In the genomic region with DNA sequence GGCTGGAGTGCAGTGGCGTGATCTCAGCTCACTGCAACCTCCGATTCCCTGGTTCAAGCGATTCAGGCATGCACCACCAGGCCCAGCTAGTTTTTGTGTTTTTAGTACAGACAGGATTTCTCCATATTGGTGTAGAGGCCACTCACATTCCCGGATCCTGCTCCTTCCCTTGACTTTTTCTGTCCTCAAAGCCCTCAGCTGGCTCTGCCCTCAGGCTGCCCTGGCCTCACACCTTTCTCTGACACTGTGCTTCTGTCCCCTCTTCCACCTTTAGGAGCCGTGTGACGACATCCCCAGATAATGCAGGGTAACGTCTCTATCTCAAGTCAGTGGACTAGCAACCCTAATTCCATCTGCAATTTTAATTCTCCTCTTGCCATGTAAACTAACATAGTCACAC, we compare ENCODE assay signal across 25 cellular contexts. TPM values are rescaled to one million over a fixed set of nuclear protein-coding genes. Genes with fewer than 3 reads are reported as not detected.
DNase-seq lines count a peak whose midpoint lies in the region; ATAC-seq, FAIRE-seq and TF ChIP-seq lines count a peak whose summit lies in the region.
"Had no signal": no experiment of that assay in that cellular context is flagged by ENCODE, and none has a peak within 500 bp of the region (broad histone marks: within the 10 kb centered on the region; RNA-seq: fewer than 3 reads in every experiment).

No MANE protein-coding gene starts in this region.

- no peak overlapping the region for H3K4me2 ChIP-seq in neural progenitor cell
- H3K4me2 ChIP-seq: A549; BLaER1 treated with 17β-estradiol and CSF1 and Interleukin-3, amounts not matched to agents 10 nM and 100 nM had no signal

- no peaks in the 10 kb centered on the region for H3F3A ChIP-seq in neural progenitor cell (ENCODE audit: low read depth)

- peaks cover 9% of the 10 kb centered on the region for H3K4me1 Mint-ChIP-seq in endodermal cell
- H3K4me1 Mint-ChIP-seq in neural progenitor cell = no peaks in the 10 kb centered on the region
- H3K4me1 Mint-ChIP-seq: CD8-positive, alpha-beta memory T cell had no signal

- no peaks in the 10 kb centered on the region for H4K20me1 ChIP-seq in neural progenitor cell (ENCODE audit: low read depth)
- H4K20me1 ChIP-seq: BLaER1 treated with 17β-estradiol and CSF1 and Interleukin-3, amounts not matched to agents 10 nM and 100 nM had no signal

- peaks cover 5% of the 10 kb centered on the region for H3K36me3 Mint-ChIP-seq in endodermal cell (ENCODE audit: low read depth)
- H3K36me3 Mint-ChIP-seq in neural progenitor cell = no peaks in the 10 kb centered on the region

- intact Hi-C loops in sigmoid colon (cut with DNase I) = no loop called here
- intact Hi-C loops in mucosa of descending colon (cut with DNase I, micrococcal nuclease) = no loop called here

- no peak for ATAC-seq in mucosa of descending colon

- H3K9me3 Mint-ChIP-seq in endodermal cell = no peaks in the 10 kb centered on the region
- H3K9me3 Mint-ChIP-seq in neural progenitor cell = no peaks in the 10 kb centered on the region
- H3K9me3 Mint-ChIP-seq: CD4-positive, alpha-beta T cell; CD8-positive, alpha-beta memory T cell had no signal

- no peak overlapping the region for H3K4me3 ChIP-seq in endodermal cell (ENCODE audit: low read length)
- H3K4me3 ChIP-seq in neural progenitor cell = no peak overlapping the region
- H3K4me3 ChIP-seq in sigmoid colon = no peak overlapping the region
- H3K4me3 ChIP-seq in small intestine (ENCODE audit: low read depth in 1 of 2, low read length in 2 of 2) = no peak overlapping the region
- no peak overlapping the region for H3K4me3 ChIP-seq in mucosa of descending colon
- H3K4me3 ChIP-seq: A549; BLaER1 treated with 17β-estradiol and CSF1 and Interleukin-3, amounts not matched to agents 10 nM and 100 nM; GM23248 had no signal

- no peak overlapping the region for H3K9ac ChIP-seq in endodermal cell (ENCODE audit: extremely low read depth, low read length, poor library complexity, severe bottlenecking)
- no peak overlapping the region for H3K9ac ChIP-seq in neural progenitor cell
- H3K9ac ChIP-seq: BLaER1 treated with 17β-estradiol and CSF1 and Interleukin-3, amounts not matched to agents 10 nM and 100 nM; GM23248 had no signal

- H3K27ac ChIP-seq in endodermal cell (ENCODE audit: low read depth, low read length) (no peak overlapping the region), neural progenitor cell (no peak overlapping the region), sigmoid colon (no peak overlapping the region), small intestine (ENCODE audit: low read depth in 1 of 2, low read length in 1 of 2) (no peak overlapping the region)
- H3K27ac ChIP-seq: A549; BLaER1 treated with 17β-estradiol and CSF1 and Interleukin-3, amounts not matched to agents 10 nM and 100 nM; GM23248 had no signal

- no peak for TF ChIP-seq POLR2A in sigmoid colon (IDR thresholded peaks at IDR 0.05)

- H3K4me1 ChIP-seq in endodermal cell (ENCODE audit: control insufficient read depth, insufficient read depth, low read length) (no peaks in the 10 kb centered on the region), neural progenitor cell (no peaks in the 10 kb centered on the region), sigmoid colon (no peaks in the 10 kb centered on the region), small intestine (ENCODE audit: control insufficient read depth in 2 of 2, insufficient read depth in 1 of 2, low read depth in 1 of 2, low read length in 1 of 2) (no peaks in the 10 kb centered on the region), mucosa of descending colon (ENCODE audit: low read depth) (no peaks in the 10 kb centered on the region)
- H3K4me1 ChIP-seq: A549, BE2C had no signal

- H2AFZ ChIP-seq in neural progenitor cell (replicated peaks) = no peak overlapping the region
- H2AFZ ChIP-seq: GM23248 had no signal

- no peak for TF ChIP-seq EP300 in sigmoid colon (IDR thresholded peaks at IDR 0.05)

- no peaks in the 10 kb centered on the region for H3K79me2 ChIP-seq in neural progenitor cell (ENCODE audit: low read depth)

- FAIRE-seq in small intestine (lab: Jason Lieb, UNC) = no peak
- FAIRE-seq: A549, D721Med, G401.6, GM12892, H1 had no signal

- no peak for TF ChIP-seq CTCF in endodermal cell (conservative IDR thresholded peaks at IDR 0.05)
- no peak for TF ChIP-seq CTCF in neural progenitor cell (IDR thresholded peaks at IDR 0.05)
- TF ChIP-seq CTCF in sigmoid colon (IDR thresholded peaks at IDR 0.05) = no peak
- no peak for TF ChIP-seq CTCF in mucosa of descending colon (IDR thresholded peaks at IDR 0.05)

- H3K4me3 Mint-ChIP-seq in endodermal cell (no peak overlapping the region), neural progenitor cell (peak overlapping the region; percentile 56)
- H3K4me3 Mint-ChIP-seq: CD14-positive monocyte; CD4-positive, alpha-beta T cell; CD8-positive, alpha-beta memory T cell had no signal

- DNase-seq in ELF-1 (ENCODE audit: low read depth, low spot score) (peak; percentile 60), endodermal cell (peak; percentile 24), neural progenitor cell (ENCODE audit: low spot score) (no peak), sigmoid colon (peak; percentile 1), small intestine (no peak), mucosa of descending colon (no peak)
- no peak for DNase-seq in stimulated activated CD4-positive, alpha-beta T cell treated with anti-CD3 and anti-CD28 coated beads, Interleukin-4, amount 100 ng/mL, for 24 hours
- DNase-seq: 8988T; ACHN; AML-193; BE2C; CD4-positive, alpha-beta T cell; CD8-positive, alpha-beta memory T cell; DMS53; DMS79 treated with DMSO at 0.1 percent for 48 hours; GM23248; H7; HCEC 1CT had no signal

- H3K9me3 ChIP-seq in endodermal cell (ENCODE audit: control insufficient read depth, low read length) (no peaks in the 10 kb centered on the region), neural progenitor cell (ENCODE audit: low read depth) (no peaks in the 10 kb centered on the region), sigmoid colon (no peaks in the 10 kb centered on the region), small intestine (ENCODE audit: control insufficient read depth, low read depth) (no peaks in the 10 kb centered on the region), mucosa of descending colon (no peaks in the 10 kb centered on the region)
- H3K9me3 ChIP-seq: A549; BE2C; BLaER1 treated with 17β-estradiol and CSF1 and Interleukin-3, amounts not matched to agents 10 nM and 100 nM had no signal

- H3K27me3 Mint-ChIP-seq in endodermal cell (ENCODE audit: insufficient read depth) (no peaks in the 10 kb centered on the region), neural progenitor cell (ENCODE audit: insufficient read depth, low read depth) (no peaks in the 10 kb centered on the region)
- H3K27me3 Mint-ChIP-seq: CD4-positive, alpha-beta T cell; CD8-positive, alpha-beta memory T cell had no signal

- H3K27ac Mint-ChIP-seq in endodermal cell (no peak overlapping the region), neural progenitor cell (no peak overlapping the region)
- H3K27ac Mint-ChIP-seq: CD4-positive, alpha-beta T cell; CD8-positive, alpha-beta memory T cell had no signal

- no peaks in the 10 kb centered on the region for H3K27me3 ChIP-seq in endodermal cell (ENCODE audit: control insufficient read depth, insufficient read depth, low read length, poor library complexity, severe bottlenecking)
- no peaks in the 10 kb centered on the region for H3K27me3 ChIP-seq in neural progenitor cell
- H3K27me3 ChIP-seq in sigmoid colon = no peaks in the 10 kb centered on the region
- H3K27me3 ChIP-seq in small intestine (ENCODE audit: control insufficient read depth in 2 of 2, insufficient read depth in 2 of 2, low read length in 2 of 2) = no peaks in the 10 kb centered on the region
- H3K27me3 ChIP-seq: BE2C; BLaER1 treated with 17β-estradiol and CSF1 and Interleukin-3, amounts not matched to agents 10 nM and 100 nM had no signal

- H3K36me3 ChIP-seq in endodermal cell (ENCODE audit: control insufficient read depth, insufficient read depth, low read length) (no peaks in the 10 kb centered on the region), neural progenitor cell (no peaks in the 10 kb centered on the region), sigmoid colon (peaks cover 0 to 4% (median 1%) of the 10 kb centered on the region in 4 donors), small intestine (ENCODE audit: control insufficient read depth in 2 of 2, insufficient read depth in 2 of 2, low read length in 2 of 2) (no peaks in the 10 kb centered on the region), mucosa of descending colon (ENCODE audit: low read depth) (no peaks in the 10 kb centered on the region)

- 94 to 95% methylated on average over 7 of the region's 7 CpGs for WGBS in endodermal cell (ENCODE audit: insufficient coverage in 1 of 2, insufficient read length in 1 of 2), 2 experiments
- WGBS in sigmoid colon, 2 donors = 91 to 92% methylated on average over 7 of the region's 7 CpGs
- WGBS in small intestine, 3 donors = 87 to 92% (median 91%) methylated on average over 7 of the region's 7 CpGs

RNA-seq across cellular contexts. Expression of gene CYFIP1, which starts 8.6 kb away (rescaled TPM):
- total RNA-seq in endodermal cell (100 to 1,000 TPM; 134 to 139 TPM), neural progenitor cell (ENCODE audit: low replicate concordance) (94.6 and 112 TPM in 2 replicates), sigmoid colon (10 to 100 TPM; 69.8 to 99.6 (median 77.2) TPM), mucosa of descending colon (100 to 1,000 TPM; 139 to 210 (median 143) TPM)
- polyA plus RNA-seq in endodermal cell (2013, experiment 1 of 2) = 81.2 TPM
- polyA plus RNA-seq in endodermal cell (2013, experiment 2 of 2) = 81.8 TPM
- polyA plus RNA-seq in sigmoid colon (10 to 100 TPM; 45.0 to 66.4 (median 56.6) TPM), small intestine (10 to 100 TPM; 35.9 to 59.9 (median 43.7) TPM)

RNA-seq across cellular contexts. Expression of gene TUBGCP5, which starts 50.6 kb away (rescaled TPM):
- total RNA-seq in endodermal cell (10 to 100 TPM; 23.0 to 24.7 TPM), neural progenitor cell (ENCODE audit: low replicate concordance) (23.8 and 34.3 TPM in 2 replicates), sigmoid colon (10 to 100 TPM; 18.1 to 32.3 (median 24.4) TPM), mucosa of descending colon (10 to 100 TPM; 11.9 to 15.3 (median 13.8) TPM)
- polyA plus RNA-seq in endodermal cell (2013, experiment 1 of 2) = 20.5 TPM
- polyA plus RNA-seq in endodermal cell (2013, experiment 2 of 2) = 18.5 TPM
- polyA plus RNA-seq in sigmoid colon (1 to 10 TPM; 3.0 to 6.5 (median 4.9) TPM), small intestine (1 to 10 TPM; 3.0 to 7.0 (median 5.1) TPM)

Comparison
In these comparisons a context has a peak if more than half of its experiments do, and no peak if none do; other contexts are left out.
1. DNase-seq: peak in ELF-1 (single experiment), endodermal cell (single experiment) and sigmoid colon (single experiment); none in neural progenitor cell (single experiment), small intestine (single experiment), mucosa of descending colon (0 of 3) and stimulated activated CD4-positive, alpha-beta T cell treated with anti-CD3 and anti-CD28 coated beads, Interleukin-4, amount 100 ng/mL, for 24 hours (single experiment).